ENCODE assay signal across 1 cellular context in the genomic region with DNA sequence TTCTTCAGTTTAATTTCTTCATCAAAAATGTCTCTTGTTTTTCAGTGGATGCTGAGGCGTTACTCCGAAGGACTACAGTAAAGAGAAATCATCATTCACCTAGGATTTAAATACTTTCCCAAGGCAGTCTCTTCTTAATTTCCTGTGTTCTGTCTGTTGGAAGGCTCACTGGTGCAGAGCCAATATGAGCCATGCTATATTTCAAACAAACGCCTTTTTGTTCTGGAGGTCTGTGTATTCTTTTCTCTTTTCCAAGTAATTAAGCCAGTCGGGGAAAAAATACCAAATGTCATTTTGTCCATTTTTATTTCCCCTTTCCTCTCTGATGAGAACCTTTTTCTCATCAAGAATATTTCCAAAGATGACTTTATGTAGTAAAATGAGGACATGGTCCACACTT.
TF ChIP-seq lines count a peak whose summit lies in the region.

No MANE protein-coding gene starts in this region.

TF ChIP-seq in HepG2, 621 proteins besides CTCF, POLR2A, EP300 and RAD21 (continued from another document):
- TF ChIP-seq, protein P1, sequence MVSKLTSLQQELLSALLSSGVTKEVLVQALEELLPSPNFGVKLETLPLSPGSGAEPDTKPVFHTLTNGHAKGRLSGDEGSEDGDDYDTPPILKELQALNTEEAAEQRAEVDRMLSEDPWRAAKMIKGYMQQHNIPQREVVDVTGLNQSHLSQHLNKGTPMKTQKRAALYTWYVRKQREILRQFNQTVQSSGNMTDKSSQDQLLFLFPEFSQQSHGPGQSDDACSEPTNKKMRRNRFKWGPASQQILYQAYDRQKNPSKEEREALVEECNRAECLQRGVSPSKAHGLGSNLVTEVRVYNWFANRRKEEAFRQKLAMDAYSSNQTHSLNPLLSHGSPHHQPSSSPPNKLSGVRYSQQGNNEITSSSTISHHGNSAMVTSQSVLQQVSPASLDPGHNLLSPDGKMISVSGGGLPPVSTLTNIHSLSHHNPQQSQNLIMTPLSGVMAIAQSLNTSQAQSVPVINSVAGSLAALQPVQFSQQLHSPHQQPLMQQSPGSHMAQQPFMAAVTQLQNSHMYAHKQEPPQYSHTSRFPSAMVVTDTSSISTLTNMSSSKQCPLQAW (CRISPR knock-in tag; IDR thresholded peaks at IDR 0.05), result no peak
